In genomic region chr5:179343021-179343781, GRCh38 we compare ENCODE assay signal across 1 cellular context.
TF ChIP-seq lines count a peak whose summit lies in the region.

No MANE protein-coding gene starts in this region.

TF ChIP-seq in H1, 55 proteins besides CTCF, POLR2A, EP300 and RAD21:
- TF ChIP-seq SIN3A (conservative IDR thresholded peaks at IDR 0.05 in 1 of 2, IDR thresholded peaks at IDR 0.05 in 1 of 2; ENCODE audit: low read depth in 1 of 2, low read length in 2 of 2): 0 out of 4 replicates have a peak, but pooled peaks of 1 of the 2 experiments have one; percentile 9
- TF ChIP-seq RNF2 (IDR thresholded peaks at IDR 0.05; ENCODE audit: borderline replicate concordance, low read depth, low read length, missing control alignments, poor library complexity, severe bottlenecking): no peak
- peak; percentile 59; the same call in 1 of the 2 replicates for TF ChIP-seq MAX (IDR thresholded peaks at IDR 0.05)
